Comparison of ENCODE assay signal across 15 cellular contexts in genomic region chr9:29556317-29556716, GRCh38.
DNase-seq lines count a peak whose midpoint lies in the region; TF ChIP-seq lines count a peak whose summit lies in the region.
"Had no signal": no experiment of that assay in that cellular context is flagged by ENCODE, and none has a peak within 500 bp of the region (broad histone marks: within the 10 kb centered on the region; RNA-seq: fewer than 3 reads in every experiment).

No MANE protein-coding gene starts in this region.

- TF ChIP-seq CTCF in choroid plexus epithelial cell (conservative IDR thresholded peaks at IDR 0.05; ENCODE audit: low read depth, low read length): no peak
- no peak for TF ChIP-seq CTCF in osteoblast (IDR thresholded peaks at IDR 0.05; ENCODE audit: extremely low read depth, low read depth, low read length)

- no peak overlapping the region for H2AFZ ChIP-seq in osteoblast (ENCODE audit: low read length)

- H3K27me3 ChIP-seq in osteoblast (ENCODE audit: insufficient read depth, low read length): no peaks in the 10 kb centered on the region
- H3K27me3 ChIP-seq: BLaER1 treated with 17β-estradiol and CSF1 and Interleukin-3, amounts not matched to agents 10 nM and 100 nM had no signal

- H3K36me3 ChIP-seq in osteoblast (ENCODE audit: insufficient read depth, low read length): no peaks in the 10 kb centered on the region
- H3K36me3 ChIP-seq: BLaER1 treated with 17β-estradiol and CSF1 and Interleukin-3, amounts not matched to agents 10 nM and 100 nM had no signal

- DNase-seq in GM03348 (ENCODE audit: low spot score): peak; percentile 2
- DNase-seq in NCI-H460 (ENCODE audit: extremely low read depth, low read depth): peak; percentile 24
- peak; percentile 87 for DNase-seq in choroid plexus epithelial cell (ENCODE audit: low read depth)
- DNase-seq in osteoblast (ENCODE audit: insufficient read length, low spot score, missing footprints): peak; percentile 35
- DNase-seq in activated CD4-positive, alpha-beta T cell treated with anti-CD3 and anti-CD28 coated beads, Interleukin-2, amount 50 U/mL, for 48 hours: no peak
- DNase-seq in dedifferentiated amniotic fluid mesenchymal stem cell (ENCODE audit: extremely low spot score): no peak
- no peak for DNase-seq in COLO668 (lab: John Stamatoyannopoulos, UW; ENCODE audit: unreplicated experiment)
- no peak for DNase-seq in stimulated activated CD4-positive, alpha-beta T cell treated with anti-CD3 and anti-CD28 coated beads, Interleukin-1b, Interleukin-23, amount 100 ng/mL, for 48 hours
- DNase-seq: activated CD4-positive, alpha-beta T cell treated with anti-CD3 and anti-CD28 coated beads for 48 hours; activated T-cell treated with anti-CD3 and anti-CD28 coated beads, Interleukin-2, amount 50 U/mL, for 4 hours; amniotic stem cell; kidney glomerular epithelial cell; psoas muscle; stimulated activated CD4-positive, alpha-beta T cell treated with anti-CD3 and anti-CD28 coated beads, Interleukin-4, amount 100 ng/mL, for 24 hours had no signal

- H3K4me1 ChIP-seq in osteoblast (ENCODE audit: insufficient read depth, low read length): no peaks in the 10 kb centered on the region
- H3K4me1 ChIP-seq: BLaER1 treated with 17β-estradiol and CSF1 and Interleukin-3, amounts not matched to agents 10 nM and 100 nM; psoas muscle had no signal

- H3K27ac ChIP-seq in osteoblast (ENCODE audit: low read depth, low read length): peak overlapping the region; percentile 31
- H3K27ac ChIP-seq: BLaER1 treated with 17β-estradiol and CSF1 and Interleukin-3, amounts not matched to agents 10 nM and 100 nM; psoas muscle had no signal

- H3K9me3 ChIP-seq in osteoblast (ENCODE audit: low read depth, low read length): no peaks in the 10 kb centered on the region
- H3K9me3 ChIP-seq: psoas muscle had no signal

- H4K20me1 ChIP-seq in osteoblast (ENCODE audit: insufficient read depth, low read length): no peaks in the 10 kb centered on the region
- H4K20me1 ChIP-seq: BLaER1 treated with 17β-estradiol and CSF1 and Interleukin-3, amounts not matched to agents 10 nM and 100 nM had no signal

- H3K4me3 ChIP-seq in choroid plexus epithelial cell (ENCODE audit: low read depth, low read length) (no peak overlapping the region), osteoblast (ENCODE audit: insufficient read depth, low read length) (no peak overlapping the region)
- H3K4me3 ChIP-seq: BLaER1 treated with 17β-estradiol and CSF1 and Interleukin-3, amounts not matched to agents 10 nM and 100 nM; psoas muscle had no signal

- no peak overlapping the region for H3K4me2 ChIP-seq in osteoblast (ENCODE audit: insufficient read depth, low read length)
- H3K4me2 ChIP-seq: BLaER1 treated with 17β-estradiol and CSF1 and Interleukin-3, amounts not matched to agents 10 nM and 100 nM had no signal

- no peaks in the 10 kb centered on the region for H3K79me2 ChIP-seq in osteoblast (ENCODE audit: insufficient read depth, low read length)

Comparison
In these comparisons a context has a peak if more than half of its experiments do, and no peak if none do; other contexts are left out.
1. DNase-seq: peak in GM03348 (single experiment), NCI-H460 (single experiment), choroid plexus epithelial cell (single experiment) and osteoblast (single experiment); none in activated CD4-positive, alpha-beta T cell treated with anti-CD3 and anti-CD28 coated beads, Interleukin-2, amount 50 U/mL, for 48 hours (0 of 2), dedifferentiated amniotic fluid mesenchymal stem cell (single experiment), COLO668 (single experiment) and stimulated activated CD4-positive, alpha-beta T cell treated with anti-CD3 and anti-CD28 coated beads, Interleukin-1b, Interleukin-23, amount 100 ng/mL, for 48 hours (single experiment).